ENCODE assay signal across 1 cellular context in genomic region chr18:37493352-37493935, GRCh38.
TF ChIP-seq lines count a peak whose summit lies in the region.

No MANE protein-coding gene starts in this region.

TF ChIP-seq in GM23338, 12 proteins besides CTCF, POLR2A, EP300 and RAD21 (continued from another document):
- TF ChIP-seq ZNF462 (CRISPR knock-in tag; IDR thresholded peaks at IDR 0.05): no peak
- TF ChIP-seq JUNB (IDR thresholded peaks at IDR 0.05; ENCODE audit: unreplicated experiment): no peak
- no peak for TF ChIP-seq CREB1 (CRISPR knock-in tag; IDR thresholded peaks at IDR 0.05; ENCODE audit: low read depth)
- no peak for TF ChIP-seq NANOG (IDR thresholded peaks at IDR 0.05; ENCODE audit: borderline replicate concordance)
- no peak for TF ChIP-seq STAT1 (IDR thresholded peaks at IDR 0.05; ENCODE audit: unreplicated experiment)
- no peak for TF ChIP-seq REST (IDR thresholded peaks at IDR 0.05; ENCODE audit: unreplicated experiment)
- TF ChIP-seq POLR2AphosphoS5 (IDR thresholded peaks at IDR 0.05; ENCODE audit: low read depth): no peak
- no peak for TF ChIP-seq EZH2 (IDR thresholded peaks at IDR 0.05; ENCODE audit: low read depth, unreplicated experiment)
